Comparison of ENCODE assay signal across 1 cellular context in genomic region chr10:132521041-132521465, GRCh38.
TF ChIP-seq lines count a peak whose summit lies in the region.

No MANE protein-coding gene starts in this region.

TF ChIP-seq in SK-N-SH, 30 proteins besides CTCF, POLR2A, EP300 and RAD21 (continued from another document):
- TF ChIP-seq FOSL2 (IDR thresholded peaks at IDR 0.05; ENCODE audit: borderline replicate concordance, low read depth), result no peak
- no peak for TF ChIP-seq ZBTB33 (IDR thresholded peaks at IDR 0.05; ENCODE audit: borderline replicate concordance, low read depth)
- no peak for TF ChIP-seq NRF1 (IDR thresholded peaks at IDR 0.05; ENCODE audit: low read depth, low read length)
